24 cellular contexts compared by ENCODE assay signal in genomic region chr1:77649127-77649526, GRCh38. TPM values are rescaled to one million over a fixed set of nuclear protein-coding genes. Genes with fewer than 3 reads are reported as not detected.
DNase-seq lines count a peak whose midpoint lies in the region; ATAC-seq, FAIRE-seq and TF ChIP-seq lines count a peak whose summit lies in the region.
"Had no signal": no experiment of that assay in that cellular context is flagged by ENCODE, and none has a peak within 500 bp of the region (broad histone marks: within the 10 kb centered on the region; RNA-seq: fewer than 3 reads in every experiment).

No MANE protein-coding gene starts in this region.

- in situ Hi-C loops in HepG2 (cut with HindIII; ENCODE audit: extremely low pct_ligation_motif_present, low pct_unique_long_range_greater_than_20kb) = no loop called here

- H3K27me3 Mint-ChIP-seq in WTC11 (ENCODE audit: low read depth) = no peaks in the 10 kb centered on the region; the same call in 1 of the 2 replicates
- no peaks in the 10 kb centered on the region for H3K27me3 Mint-ChIP-seq in endodermal cell (ENCODE audit: insufficient read depth)
- H3K27me3 Mint-ChIP-seq: CD4-positive, alpha-beta memory T cell had no signal

- CTCF ChIA-PET in HepG2 (lab: Yijun Ruan, JAX; ENCODE audit: low intra/inter-chr PET ratio, low total read pairs) (no interaction called here), WTC11 (lab: Charles Lee) (no interaction called here)

- H3K4me1 Mint-ChIP-seq in WTC11 (peaks cover 2% of the 10 kb centered on the region; the same call in 1 of the 2 replicates), endodermal cell (no peaks in the 10 kb centered on the region)
- H3K4me1 Mint-ChIP-seq: GM23338, H9 had no signal

- H3K4me3 ChIP-seq in HepG2 (replicated peaks in 1 of 3; ENCODE audit: insufficient read depth in 1 of 3, low read depth in 2 of 3, low read length in 3 of 3) = no peak overlapping the region
- no peak overlapping the region for H3K4me3 ChIP-seq in right lobe of liver
- peak overlapping the region; percentile 18 for H3K4me3 ChIP-seq in endodermal cell (ENCODE audit: low read length)
- H3K4me3 ChIP-seq in dorsolateral prefrontal cortex = no peak overlapping the region
- H3K4me3 ChIP-seq: A549, GM23338 had no signal

- H4K20me1 ChIP-seq in HepG2 (ENCODE audit: insufficient read depth, low read length) = no peaks in the 10 kb centered on the region; the same call in none of the 2 replicates

- peaks cover 21% of the 10 kb centered on the region for H3K9me3 ChIP-seq in HepG2 (ENCODE audit: low read length)
- no peaks in the 10 kb centered on the region for H3K9me3 ChIP-seq in right lobe of liver
- peaks cover 48% of the 10 kb centered on the region for H3K9me3 ChIP-seq in endodermal cell (ENCODE audit: control insufficient read depth, low read length)
- H3K9me3 ChIP-seq: BE2C had no signal

- TF ChIP-seq EP300 in HepG2 (IDR thresholded peaks at IDR 0.05; ENCODE audit: low read depth in 2 of 2, low read length in 2 of 2) (no peak), HepG2 (CRISPR knock-in tag; IDR thresholded peaks at IDR 0.05; ENCODE audit: borderline replicate concordance) (no peak)

- H3K36me3 Mint-ChIP-seq in WTC11 = peaks cover 57% of the 10 kb centered on the region
- H3K36me3 Mint-ChIP-seq in endodermal cell (ENCODE audit: low read depth) = peaks cover 74% of the 10 kb centered on the region

- ATAC-seq in HepG2 (no peak), right lobe of liver (no peak), WTC11 (no peak)
- ATAC-seq: A549, GM23338, HCT116 had no signal

- intact Hi-C loops in HepG2 (cut with micrococcal nuclease; ENCODE audit: unreplicated experiment) = no loop called here
- intact Hi-C loops in right lobe of liver (cut with DNase I) = no loop called here
- intact Hi-C loops in dorsolateral prefrontal cortex (cut with DNase I) = no loop called here

- H3K4me3 Mint-ChIP-seq in WTC11 (no peak overlapping the region), endodermal cell (no peak overlapping the region)
- H3K4me3 Mint-ChIP-seq: GM23338, H9, HFFc6 had no signal

- TF ChIP-seq POLR2A in HepG2 (IDR thresholded peaks at IDR 0.05; ENCODE audit: insufficient read depth in 1 of 2, low read depth in 2 of 2, low read length in 2 of 2) (no peak), right lobe of liver (IDR thresholded peaks at IDR 0.05) (no peak)

- H3K4me2 ChIP-seq in HepG2 (ENCODE audit: low read depth, low read length) = no peak overlapping the region
- H3K4me2 ChIP-seq: A549, GM23338 had no signal

- 92% methylated on average over 2 of the region's 2 CpGs for WGBS in HepG2 (ENCODE audit: low lambda C conversion rate)
- 95% methylated on average over 2 of the region's 2 CpGs for WGBS in right lobe of liver (ENCODE audit: insufficient coverage, low coverage, low lambda C conversion rate, missing lambda C conversion rate)
- WGBS in endodermal cell (ENCODE audit: insufficient coverage in 1 of 2, insufficient read length in 1 of 2), 2 experiments = 91% methylated on average over 2 of the region's 2 CpGs; no CpG with 5 or more reads in 1 of the 2 experiments

- H3K27ac ChIP-seq in HepG2 (ENCODE audit: extremely low read length, insufficient read depth, low read length) = no peak overlapping the region
- no peak overlapping the region for H3K27ac ChIP-seq in right lobe of liver
- no peak overlapping the region for H3K27ac ChIP-seq in endodermal cell (ENCODE audit: low read depth, low read length)
- H3K27ac ChIP-seq in dorsolateral prefrontal cortex = no peak overlapping the region
- H3K27ac ChIP-seq: A549 had no signal

- no peak for DNase-seq in HepG2 (ENCODE audit: low spot score)
- no peak for DNase-seq in right lobe of liver
- no peak for DNase-seq in WTC11 (ENCODE audit: low spot score)
- no peak for DNase-seq in endodermal cell
- no peak for DNase-seq in urothelium cell line (ENCODE audit: low spot score)
- DNase-seq in dorsolateral prefrontal cortex = no peak
- DNase-seq: 8988T; ACHN; AML-193; BE2C; C1 segment of cervical spinal cord; Calu3; CD4-positive, alpha-beta memory T cell; COR-L47; DMS53; DMS79 treated with DMSO at 0.1 percent for 48 hours; GF-D8; H9; HFFc6 had no signal

- H3K4me1 ChIP-seq in HepG2 (ENCODE audit: insufficient read depth, low read length) (no peaks in the 10 kb centered on the region), right lobe of liver (peaks cover 0 to 3% (median 0%) of the 10 kb centered on the region in 4 donors), endodermal cell (ENCODE audit: control insufficient read depth, insufficient read depth, low read length) (no peaks in the 10 kb centered on the region)
- H3K4me1 ChIP-seq: BE2C had no signal

- BruUV-seq in HepG2 (replicated peaks; lab: Mats Ljungman, UMichigan) = no TSS peak

- no peak for FAIRE-seq in HepG2 (lab: Jason Lieb, UNC)
- no peak for FAIRE-seq in urothelium cell line (lab: Jason Lieb, UNC)
- FAIRE-seq: A549, GM12892, GM19239 had no signal

- H3K9ac ChIP-seq in HepG2 (ENCODE audit: insufficient read depth, low read depth, low read length) = no peak overlapping the region
- no peak overlapping the region for H3K9ac ChIP-seq in endodermal cell (ENCODE audit: extremely low read depth, low read length, poor library complexity, severe bottlenecking)

- no peak overlapping the region for H2AFZ ChIP-seq in HepG2 (ENCODE audit: low read length)
- H2AFZ ChIP-seq: GM23338 had no signal

- POLR2A ChIA-PET in HepG2 (lab: Yijun Ruan, JAX) (no interaction called here), WTC11 (lab: Charles Lee) (interaction anchor here (0.7 kb wide), 1 partner anchor 1325 kb away, joined by 4 read pairs; no protein-coding TSS in a partner anchor)

- H3K36me3 ChIP-seq in HepG2 (replicated peaks in 1 of 2; ENCODE audit: control insufficient read depth in 1 of 2, insufficient read depth in 2 of 2, low read length in 2 of 2) (peaks cover 0 to 11% of the 10 kb centered on the region in 2 experiments; a peak in 1 of 5 replicates), right lobe of liver (peaks cover 0 to 4% (median 0%) of the 10 kb centered on the region in 4 donors), endodermal cell (ENCODE audit: control insufficient read depth, insufficient read depth, low read length) (peaks cover 49% of the 10 kb centered on the region)
- H3K36me3 ChIP-seq: BE2C had no signal

- TF ChIP-seq RAD21 in HepG2 (CRISPR knock-in tag; IDR thresholded peaks at IDR 0.05) = no peak

- peaks cover 88% of the 10 kb centered on the region for H3K79me2 ChIP-seq in HepG2 (ENCODE audit: insufficient read depth, low read length)

- no peak overlapping the region for H3K27ac Mint-ChIP-seq in WTC11
- no peak overlapping the region for H3K27ac Mint-ChIP-seq in endodermal cell
- H3K27ac Mint-ChIP-seq: GM23338, H9, HFFc6 had no signal

- H3K27me3 ChIP-seq in HepG2 (ENCODE audit: control insufficient read depth in 1 of 2, insufficient read depth in 2 of 2, low read length in 2 of 2) (no peaks in the 10 kb centered on the region), right lobe of liver (no peaks in the 10 kb centered on the region), endodermal cell (ENCODE audit: control insufficient read depth, insufficient read depth, low read length, poor library complexity, severe bottlenecking) (no peaks in the 10 kb centered on the region), dorsolateral prefrontal cortex (no peaks in the 10 kb centered on the region)
- H3K27me3 ChIP-seq: BE2C had no signal

- no peak for TF ChIP-seq CTCF in HepG2 (CRISPR knock-in tag; IDR thresholded peaks at IDR 0.05)
- TF ChIP-seq CTCF in right lobe of liver (IDR thresholded peaks at IDR 0.05) = no peak
- no peak for TF ChIP-seq CTCF in WTC11 (IDR thresholded peaks at IDR 0.05)
- TF ChIP-seq CTCF in endodermal cell (conservative IDR thresholded peaks at IDR 0.05) = no peak
- TF ChIP-seq CTCF in dorsolateral prefrontal cortex (IDR thresholded peaks at IDR 0.05 in 54 of 56, conservative IDR thresholded peaks at IDR 0.05 in 2 of 56; ENCODE audit: low read depth in 1 of 56, partially characterized antibody in 56 of 56) = no peak

- H3K9me3 Mint-ChIP-seq in WTC11 (peaks cover 43% of the 10 kb centered on the region), endodermal cell (peaks cover 45% of the 10 kb centered on the region)

TF ChIP-seq in HepG2, 621 proteins besides CTCF, POLR2A, EP300 and RAD21 (continues in another document):
- TF ChIP-seq ZNF431 (CRISPR knock-in tag; IDR thresholded peaks at IDR 0.05; ENCODE audit: borderline replicate concordance, low read depth) (no peak), NFIC (IDR thresholded peaks at IDR 0.05; ENCODE audit: low read length) (no peak), TBP (CRISPR knock-in tag; IDR thresholded peaks at IDR 0.05) (no peak)

TF ChIP-seq in WTC11, 78 proteins besides CTCF, POLR2A, EP300 and RAD21:
- TF ChIP-seq ZBTB21 (CRISPR knock-in tag; IDR thresholded peaks at IDR 0.05; ENCODE audit: borderline replicate concordance) (no peak), ZNF317 (CRISPR knock-in tag; IDR thresholded peaks at IDR 0.05; ENCODE audit: borderline replicate concordance, low read depth) (peak; percentile 73; the same call in 1 of the 2 replicates)

RNA-seq across cellular contexts. Expression of gene ZZZ3, which starts 33.3 kb away (rescaled TPM):
- total RNA-seq in HepG2 (2016; rRNA removed; fragmentation: Illumina TruSeq; extraction: Trizol) (50.2 and 58.5 TPM in 2 replicates), right lobe of liver (10 to 100 TPM; 19.6 to 34.7 (median 25.9) TPM), WTC11 (2021) (43.3 to 47.5 TPM (median 43.5 TPM) in 3 replicates), endodermal cell (10 to 100 TPM; 55.4 to 56.2 TPM), dorsolateral prefrontal cortex (10 to 100 TPM; 52.5 to 90.5 (median 69.9) TPM)
- 22.0 and 23.5 TPM in 2 replicates for total RNA-seq in HepG2 (2016; cell fraction: cytosol; rRNA removed; fragmentation: Illumina TruSeq; extraction: Trizol; ENCODE audit: low read depth)
- 44.9 and 55.3 TPM in 2 replicates for total RNA-seq in HepG2 (2016; cell fraction: insoluble cytoplasmic fraction; rRNA removed; fragmentation: Illumina TruSeq; extraction: Trizol)
- total RNA-seq in HepG2 (2016; cell fraction: membrane; rRNA removed; fragmentation: Illumina TruSeq; extraction: Trizol) = 36.9 and 42.8 TPM in 2 replicates
- total RNA-seq in HepG2 (2016; cell fraction: nucleus; rRNA removed; fragmentation: Illumina TruSeq; extraction: Trizol) = 69.1 and 71.0 TPM in 2 replicates
- 14.7 and 18.1 TPM in 2 replicates for polyA plus RNA-seq in HepG2 (2011; rRNA removed)
- 7.3 and 11.9 TPM in 2 replicates for polyA plus RNA-seq in HepG2 (2011; cell fraction: cytosol; rRNA removed)
- 13.3 and 16.5 TPM in 2 replicates for polyA plus RNA-seq in HepG2 (2011; cell fraction: nucleus; rRNA removed)
- polyA plus RNA-seq in HepG2 (2012) = 20.2 and 23.7 TPM in 2 replicates
- polyA plus RNA-seq in HepG2 (2016; cell fraction: cytosol; fragmentation: Illumina TruSeq; extraction: Trizol; ENCODE audit: low read depth) = 2.3 and 2.9 TPM in 2 replicates
- polyA plus RNA-seq in HepG2 (2016; cell fraction: insoluble cytoplasmic fraction; fragmentation: Illumina TruSeq; extraction: Trizol; ENCODE audit: low read depth) = 30.4 and 32.0 TPM in 2 replicates
- 8.8 and 8.9 TPM in 2 replicates for polyA plus RNA-seq in HepG2 (2016; cell fraction: membrane; fragmentation: Illumina TruSeq; extraction: Trizol; ENCODE audit: low read depth)
- 29.0 and 34.6 TPM in 2 replicates for polyA plus RNA-seq in HepG2 (2016; cell fraction: nucleus; fragmentation: Illumina TruSeq; extraction: Trizol; ENCODE audit: insufficient read depth, low read depth)
- polyA minus RNA-seq in HepG2 (2011; rRNA and poly(A)+ RNA removed; ENCODE audit: low replicate concordance) = 19.6 and 30.8 TPM in 2 replicates
- polyA minus RNA-seq in HepG2 (2011; cell fraction: cytosol; rRNA and poly(A)+ RNA removed) = 28.1 and 31.3 TPM in 2 replicates
- 142 and 155 TPM in 2 replicates for polyA minus RNA-seq in HepG2 (2011; cell fraction: nucleus; rRNA and poly(A)+ RNA removed)
- 42.0 TPM for polyA plus RNA-seq in endodermal cell (2013, experiment 1 of 2)
- 41.8 TPM for polyA plus RNA-seq in endodermal cell (2013, experiment 2 of 2)

Comparison
In these comparisons a context has a peak if more than half of its experiments do, and no peak if none do; other contexts are left out.
1. Of the 50 proteins assayed by ChIP-seq in both HepG2 and WTC11: peak only in HepG2: none; only in WTC11: none; in both: ZNF317; in neither: 49.